ENCODE assay signal across 15 cellular contexts in genomic region chr1:1835546-1835945, GRCh38. TPM values are rescaled to one million over a fixed set of nuclear protein-coding genes. Genes with fewer than 3 reads are reported as not detected.
DNase-seq lines count a peak whose midpoint lies in the region; ATAC-seq and TF ChIP-seq lines count a peak whose summit lies in the region.
"Had no signal": no experiment of that assay in that cellular context is flagged by ENCODE, and none has a peak within 500 bp of the region (broad histone marks: within the 10 kb centered on the region; RNA-seq: fewer than 3 reads in every experiment).

No MANE protein-coding gene starts in this region.

- H3K79me1 ChIP-seq in trophoblast cell (ENCODE audit: low read length): no peaks in the 10 kb centered on the region

- CTCF ChIA-PET in Caco-2 (lab: Charles Lee): no interaction called here

- peaks cover 34% of the 10 kb centered on the region for H3K4me1 Mint-ChIP-seq in activated T-cell treated with anti-CD3 and anti-CD28 coated beads, Interleukin-2, amount 50 U/mL, for 72 hours (ENCODE audit: low read depth)
- no peaks in the 10 kb centered on the region for H3K4me1 Mint-ChIP-seq in Caco-2 (ENCODE audit: low read depth, unreplicated experiment)

- no peak overlapping the region for H3K23ac ChIP-seq in trophoblast cell (ENCODE audit: low read length)

- H2BK12ac ChIP-seq in trophoblast cell (ENCODE audit: low read length): no peak overlapping the region

- H3K4me2 ChIP-seq in trophoblast cell (ENCODE audit: low read length): no peak overlapping the region

- no peak overlapping the region for H3K4me3 ChIP-seq in epithelial cell of esophagus (ENCODE audit: low read length)
- no peak overlapping the region for H3K4me3 ChIP-seq in trophoblast cell (ENCODE audit: low read depth, low read length)
- H3K4me3 ChIP-seq in Caco-2 (ENCODE audit: low read depth, low read length): no peak overlapping the region
- H3K4me3 ChIP-seq: thyroid gland had no signal

- H3K14ac ChIP-seq in trophoblast cell (ENCODE audit: low read length): no peak overlapping the region

- H3K27me3 ChIP-seq in trophoblast cell (ENCODE audit: insufficient read depth, low read length): no peaks in the 10 kb centered on the region
- H3K27me3 ChIP-seq in Caco-2 (replicated peaks; ENCODE audit: control insufficient read depth, insufficient read depth, low read length): no peaks in the 10 kb centered on the region
- H3K27me3 ChIP-seq: thyroid gland had no signal

- H3K36me3 Mint-ChIP-seq in activated T-cell treated with anti-CD3 and anti-CD28 coated beads, Interleukin-2, amount 50 U/mL, for 72 hours (ENCODE audit: insufficient read depth in 2 of 2): peaks cover 5% of the 10 kb centered on the region in 2 donors
- peaks cover 82% of the 10 kb centered on the region for H3K36me3 Mint-ChIP-seq in Caco-2 (ENCODE audit: insufficient read depth, unreplicated experiment)

- peak overlapping the region; percentile 52 for H3K4ac ChIP-seq in trophoblast cell (ENCODE audit: low read depth, low read length)

- no peak overlapping the region for H3K18ac ChIP-seq in trophoblast cell (ENCODE audit: low read length)

- H2BK5ac ChIP-seq in trophoblast cell (ENCODE audit: low read depth, low read length, poor library complexity): no peak overlapping the region

- no peak for DNase-seq in activated T-cell treated with anti-CD3 and anti-CD28 coated beads, Interleukin-2, amount 50 U/mL, for 72 hours
- DNase-seq in activated T-cell treated with anti-CD3 and anti-CD28 coated beads, Interleukin-2, amount 50 U/mL, for 48 hours: no peak
- DNase-seq in NCI-H2171 (lab: John Stamatoyannopoulos, UW): peak; percentile 13
- peak; percentile 95 for DNase-seq in epithelial cell of esophagus (ENCODE audit: low read depth)
- peak; percentile 76 to 90 for DNase-seq in trophoblast cell
- no peak for DNase-seq in Caco-2
- DNase-seq: activated CD4-positive, alpha-beta T cell treated with anti-CD3 and anti-CD28 coated beads, Interleukin-2, amount 10 ng/mL, durations not matched to agents 7 days and 5 days; activated T-cell treated with anti-CD3 and anti-CD28 coated beads, Interleukin-2, amount 50 U/mL, for 4 hours; DMS79; effector memory CD4-positive, alpha-beta T cell; NCI-H1436; NCI-H226; thyroid gland had no signal

- no peak overlapping the region for H4K8ac ChIP-seq in trophoblast cell (ENCODE audit: low read depth, low read length)

- no peak overlapping the region for H2AK5ac ChIP-seq in trophoblast cell (ENCODE audit: low read length)

- H3K4me1 ChIP-seq in trophoblast cell (ENCODE audit: control insufficient read depth in 1 of 2, insufficient read depth in 2 of 2, low read length in 2 of 2): peaks cover 0 to 3% of the 10 kb centered on the region in 2 experiments
- H3K4me1 ChIP-seq in Caco-2: no peaks in the 10 kb centered on the region

- peaks cover 27 to 42% of the 10 kb centered on the region in 2 experiments for H3K36me3 ChIP-seq in trophoblast cell (ENCODE audit: control insufficient read depth in 1 of 2, insufficient read depth in 2 of 2, low read length in 2 of 2)
- H3K36me3 ChIP-seq in Caco-2 (ENCODE audit: control insufficient read depth, insufficient read depth, low read length): no peaks in the 10 kb centered on the region; the same call in 1 of the 2 replicates
- H3K36me3 ChIP-seq: thyroid gland had no signal

- WGBS in trophoblast cell (ENCODE audit: extremely low coverage, insufficient coverage, insufficient read length): no CpG with 5 or more reads among the region's 3 CpGs

- no peaks in the 10 kb centered on the region for H3K27me3 Mint-ChIP-seq in activated T-cell treated with anti-CD3 and anti-CD28 coated beads, Interleukin-2, amount 50 U/mL, for 72 hours (ENCODE audit: low read depth)
- no peaks in the 10 kb centered on the region for H3K27me3 Mint-ChIP-seq in Caco-2 (ENCODE audit: insufficient read depth, unreplicated experiment)
- H3K27me3 Mint-ChIP-seq: activated CD4-positive, alpha-beta T cell treated with anti-CD3 and anti-CD28 coated beads, Interleukin-2, amount 10 ng/mL, durations not matched to agents 7 days and 5 days had no signal

- no peak for ATAC-seq in activated T-cell treated with anti-CD3 and anti-CD28 coated beads, Interleukin-2, amount 50 U/mL, for 72 hours (replicated peaks in 1 of 2)
- no peak for ATAC-seq in GM21423 (IDR thresholded peaks at IDR 0.05; ENCODE audit: unreplicated experiment)
- ATAC-seq in GM21529 (IDR thresholded peaks at IDR 0.05; ENCODE audit: unreplicated experiment): no peak
- ATAC-seq: activated T-cell treated with anti-CD3 and anti-CD28 coated beads, Interleukin-2, amount 50 U/mL, for 4 hours had no signal

- no peak overlapping the region for H4K12ac ChIP-seq in trophoblast cell (ENCODE audit: low read depth, low read length)

- BruUV-seq in Caco-2 (replicated peaks; lab: Mats Ljungman, UMichigan): no TSS peak

- no peak overlapping the region for H2BK120ac ChIP-seq in trophoblast cell (ENCODE audit: insufficient read depth, low read length, poor library complexity)

- peaks cover 9% of the 10 kb centered on the region for H3K79me2 ChIP-seq in trophoblast cell (ENCODE audit: control insufficient read depth, insufficient read depth, low read length, poor library complexity)

- H3K4me3 Mint-ChIP-seq in activated T-cell treated with anti-CD3 and anti-CD28 coated beads, Interleukin-2, amount 50 U/mL, for 72 hours: no peak overlapping the region
- H3K4me3 Mint-ChIP-seq in Caco-2 (ENCODE audit: unreplicated experiment): no peak overlapping the region
- H3K4me3 Mint-ChIP-seq: activated CD4-positive, alpha-beta T cell treated with anti-CD3 and anti-CD28 coated beads, Interleukin-2, amount 10 ng/mL, durations not matched to agents 7 days and 5 days; activated T-cell treated with anti-CD3 and anti-CD28 coated beads, Interleukin-2, amount 50 U/mL, for 4 hours had no signal

- TF ChIP-seq CTCF in epithelial cell of esophagus (IDR thresholded peaks at IDR 0.05; ENCODE audit: insufficient read depth, low read depth, low read length, missing control alignments) (no peak), Caco-2 (IDR thresholded peaks at IDR 0.05; ENCODE audit: insufficient read depth in 1 of 2, low read depth in 1 of 2, low read length in 1 of 2, severe bottlenecking in 1 of 2, unreplicated experiment in 1 of 2) (no peak)

- H3K27ac ChIP-seq in trophoblast cell (ENCODE audit: low read depth, low read length): no peak overlapping the region

- no peak overlapping the region for H4K91ac ChIP-seq in trophoblast cell (ENCODE audit: low read depth, low read length)

- no peak overlapping the region for H2AFZ ChIP-seq in trophoblast cell (ENCODE audit: insufficient read depth, low read length, poor library complexity)

- H3K9me3 ChIP-seq in trophoblast cell (ENCODE audit: insufficient read depth, low read depth, low read length) (no peaks in the 10 kb centered on the region), Caco-2 (no peaks in the 10 kb centered on the region)
- H3K9me3 ChIP-seq: thyroid gland had no signal

- POLR2A ChIA-PET in Caco-2 (lab: Charles Lee): no interaction called here

- H3K9ac ChIP-seq in trophoblast cell (ENCODE audit: low read length): no peak overlapping the region

- intact Hi-C loops in Caco-2 (cut with micrococcal nuclease; ENCODE audit: unreplicated experiment): no loop called here

- peak overlapping the region; percentile 50 for H3K27ac Mint-ChIP-seq in activated T-cell treated with anti-CD3 and anti-CD28 coated beads, Interleukin-2, amount 50 U/mL, for 72 hours
- no peak overlapping the region for H3K27ac Mint-ChIP-seq in Caco-2 (ENCODE audit: unreplicated experiment)
- H3K27ac Mint-ChIP-seq: activated CD4-positive, alpha-beta T cell treated with anti-CD3 and anti-CD28 coated beads, Interleukin-2, amount 10 ng/mL, durations not matched to agents 7 days and 5 days had no signal

- H3K9me3 Mint-ChIP-seq in activated T-cell treated with anti-CD3 and anti-CD28 coated beads, Interleukin-2, amount 50 U/mL, for 72 hours: no peaks in the 10 kb centered on the region
- H3K9me3 Mint-ChIP-seq in Caco-2 (ENCODE audit: unreplicated experiment): no peaks in the 10 kb centered on the region
- H3K9me3 Mint-ChIP-seq: activated CD4-positive, alpha-beta T cell treated with anti-CD3 and anti-CD28 coated beads, Interleukin-2, amount 10 ng/mL, durations not matched to agents 7 days and 5 days; activated T-cell treated with anti-CD3 and anti-CD28 coated beads, Interleukin-2, amount 50 U/mL, for 4 hours had no signal

RNA-seq across cellular contexts. Expression of gene GNB1, which starts 55.3 kb away (rescaled TPM):
- total RNA-seq in activated T-cell treated with anti-CD3 and anti-CD28 coated beads, Interleukin-2, amount 50 U/mL, for 72 hours: 100 to 1,000 TPM; 350 to 418 TPM
- polyA plus RNA-seq in trophoblast cell (2013): 211 and 220 TPM in 2 replicates
- 268 and 301 TPM in 2 replicates for total RNA-seq in Caco-2 (2022)

RNA-seq across cellular contexts. Expression of gene NADK, which starts 57.3 kb away (rescaled TPM):
- 10 to 100 TPM; 54.0 to 54.5 TPM for total RNA-seq in activated T-cell treated with anti-CD3 and anti-CD28 coated beads, Interleukin-2, amount 50 U/mL, for 72 hours
- polyA plus RNA-seq in trophoblast cell (2013): 38.9 and 41.2 TPM in 2 replicates
- 76.7 and 85.8 TPM in 2 replicates for total RNA-seq in Caco-2 (2022)

Comparison
In these comparisons a context has a peak if more than half of its experiments do, and no peak if none do; other contexts are left out.
1. DNase-seq: peak in NCI-H2171 (single experiment), epithelial cell of esophagus (single experiment) and trophoblast cell (2 of 2); none in activated T-cell treated with anti-CD3 and anti-CD28 coated beads, Interleukin-2, amount 50 U/mL, for 72 hours (0 of 2), activated T-cell treated with anti-CD3 and anti-CD28 coated beads, Interleukin-2, amount 50 U/mL, for 48 hours (0 of 2) and Caco-2 (0 of 2).